8 cellular contexts compared by ENCODE assay signal in genomic region chr1:162561616-162562451, GRCh38. TPM values are rescaled to one million over a fixed set of nuclear protein-coding genes. Genes with fewer than 3 reads are reported as not detected.
DNase-seq lines count a peak whose midpoint lies in the region; ATAC-seq, FAIRE-seq and TF ChIP-seq lines count a peak whose summit lies in the region.

UAP1 (plus strand) TSS chr1:162561722; CDS start chr1:162566069, 4,347 bp downstream.

- H3K79me2 ChIP-seq in OCI-LY1 (ENCODE audit: insufficient read depth, low read length) = peaks cover 14% of the 10 kb centered on the region; the same call in 1 of the 2 replicates

- H2AFZ ChIP-seq in OCI-LY1 (ENCODE audit: low read length) = peak within 1 kb of the TSS; percentile 76; the same call in 1 of the 2 replicates

- peaks cover 19% of the 10 kb centered on the region for H3K4me1 ChIP-seq in OCI-LY1 (ENCODE audit: insufficient read depth, low read length, severe bottlenecking)

- no peaks in the 10 kb centered on the region for H4K20me1 ChIP-seq in OCI-LY1 (ENCODE audit: insufficient read depth, low read length)

- ATAC-seq in HG02678 (IDR thresholded peaks at IDR 0.05; ENCODE audit: unreplicated experiment) (peak; percentile 33), HG03565 (IDR thresholded peaks at IDR 0.05; ENCODE audit: unreplicated experiment) (no peak)

- H3K4me2 ChIP-seq in OCI-LY1 (ENCODE audit: low read length) = peak within 1 kb of the TSS; percentile 78

- H3K9ac ChIP-seq in OCI-LY1 (ENCODE audit: low read length) = peak within 1 kb of the TSS; percentile 88

- H3K27ac ChIP-seq in OCI-LY1 (ENCODE audit: low read depth, low read length, poor library complexity, severe bottlenecking) = peak within 1 kb of the TSS; percentile 32

- H3K27me3 Mint-ChIP-seq in activated T-cell treated with anti-CD3 and anti-CD28 coated beads, Interleukin-2, amount 50 U/mL, for 24 hours = no peaks in the 10 kb centered on the region

- no peaks in the 10 kb centered on the region for H3K9me2 ChIP-seq in OCI-LY1 (ENCODE audit: low read depth, low read length)

- H3K27ac Mint-ChIP-seq in activated T-cell treated with anti-CD3 and anti-CD28 coated beads, Interleukin-2, amount 50 U/mL, for 24 hours = peak within 1 kb of the TSS; percentile 97

- no peak for DNase-seq in activated T-cell treated with anti-CD3 and anti-CD28 coated beads, Interleukin-2, amount 50 U/mL, for 24 hours
- no peak for DNase-seq in activated T-cell treated with anti-CD3 and anti-CD28 coated beads, Interleukin-2, amount 50 U/mL, for 48 hours
- DNase-seq in bronchial epithelial cell (ENCODE audit: low read depth) (no peak), kidney glomerular epithelial cell (lab: John Stamatoyannopoulos, UW) (peak; percentile 5)
- DNase-seq in stimulated activated CD4-positive, alpha-beta T cell treated with anti-CD3 and anti-CD28 coated beads, TNF-alpha, amount 100 ng/mL, for 24 hours (ENCODE audit: low read depth in 3 of 3) = peak in 2 of 3 experiments; percentile 2

- H3K4me3 Mint-ChIP-seq in activated T-cell treated with anti-CD3 and anti-CD28 coated beads, Interleukin-2, amount 50 U/mL, for 24 hours = peak within 1 kb of the TSS; percentile 86

- H3K36me3 ChIP-seq in OCI-LY1 (ENCODE audit: insufficient read depth, low read length) (peaks cover 2% of the 10 kb centered on the region; the same call in 1 of the 2 replicates), bronchial epithelial cell (ENCODE audit: control insufficient read depth, insufficient read depth, low read length) (peaks cover 3% of the 10 kb centered on the region)

- peaks cover 51% of the 10 kb centered on the region for H3K4me1 Mint-ChIP-seq in activated T-cell treated with anti-CD3 and anti-CD28 coated beads, Interleukin-2, amount 50 U/mL, for 24 hours (ENCODE audit: low read depth)

- H3K27me3 ChIP-seq in OCI-LY1 (ENCODE audit: insufficient read depth, low read length) (no peaks in the 10 kb centered on the region), bronchial epithelial cell (ENCODE audit: control insufficient read depth, insufficient read depth, low read length) (no peaks in the 10 kb centered on the region)

- no peaks in the 10 kb centered on the region for H3K9me3 Mint-ChIP-seq in activated T-cell treated with anti-CD3 and anti-CD28 coated beads, Interleukin-2, amount 50 U/mL, for 24 hours

- TF ChIP-seq CTCF in OCI-LY1 (IDR thresholded peaks at IDR 0.05; ENCODE audit: low read length) = no peak
- peak; percentile 10 for TF ChIP-seq CTCF in bronchial epithelial cell (IDR thresholded peaks at IDR 0.05; ENCODE audit: insufficient read depth, low read length, severe bottlenecking)

- FAIRE-seq in bronchial epithelial cell (lab: Jason Lieb, UNC) = no peak

- H3F3A ChIP-seq in OCI-LY1 (ENCODE audit: insufficient read depth, low read length) = no peaks in the 10 kb centered on the region

- H3K4me3 ChIP-seq in OCI-LY1 (ENCODE audit: low read depth, low read length, poor library complexity, severe bottlenecking) (peak within 1 kb of the TSS; percentile 86), bronchial epithelial cell (ENCODE audit: low read depth, low read length) (peak within 1 kb of the TSS; percentile 80)

- H3K36me3 Mint-ChIP-seq in activated T-cell treated with anti-CD3 and anti-CD28 coated beads, Interleukin-2, amount 50 U/mL, for 24 hours (ENCODE audit: low read depth) = peaks cover 23% of the 10 kb centered on the region

- H3K9me3 ChIP-seq in OCI-LY1 (ENCODE audit: low read length) = 0 out of 2 replicates have a peak, but pooled peaks cover 3% of the 10 kb centered on the region

RNA-seq across cellular contexts. Expression of gene UAP1, which starts in this region (rescaled TPM):
- total RNA-seq in bronchial epithelial cell = 109 and 132 TPM in 2 replicates

Comparison
In these comparisons a context has a peak if more than half of its experiments do, and no peak if none do; other contexts are left out.
1. DNase-seq: peak in kidney glomerular epithelial cell (single experiment) and stimulated activated CD4-positive, alpha-beta T cell treated with anti-CD3 and anti-CD28 coated beads, TNF-alpha, amount 100 ng/mL, for 24 hours (2 of 3); none in activated T-cell treated with anti-CD3 and anti-CD28 coated beads, Interleukin-2, amount 50 U/mL, for 24 hours (single experiment), activated T-cell treated with anti-CD3 and anti-CD28 coated beads, Interleukin-2, amount 50 U/mL, for 48 hours (0 of 2) and bronchial epithelial cell (single experiment).